Comparison of ENCODE assay signal across 8 cellular contexts in the genomic region with DNA sequence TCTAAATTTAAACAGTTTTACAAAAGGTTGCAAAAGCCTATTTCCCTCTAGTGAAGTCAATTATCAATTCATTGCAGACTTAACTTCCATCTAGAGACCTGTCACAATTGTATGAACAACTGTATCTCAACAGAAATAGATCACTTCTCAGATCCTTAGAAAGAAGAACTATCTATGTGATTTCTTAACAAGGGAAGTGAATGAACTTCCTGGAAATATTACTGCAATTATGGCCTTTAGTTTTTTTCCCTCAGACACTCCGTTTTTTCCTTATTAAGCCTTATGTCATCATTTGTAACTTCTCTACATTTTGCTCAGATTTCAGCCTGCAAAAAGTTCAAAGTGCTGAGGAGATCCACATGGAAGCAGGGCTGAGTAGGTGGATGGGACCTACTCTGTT.
DNase-seq lines count a peak whose midpoint lies in the region; ATAC-seq and TF ChIP-seq lines count a peak whose summit lies in the region.

No MANE protein-coding gene starts in this region.

- H3K4me3 Mint-ChIP-seq in activated naive CD4-positive, alpha-beta T cell treated with anti-CD3 and anti-CD28 coated beads for 36 hours = no peak overlapping the region
- no peak overlapping the region for H3K4me3 Mint-ChIP-seq in activated B cell treated with CpG ODN at 0.5 μM for 24 hours

- ATAC-seq in activated B cell treated with CpG ODN at 0.5 μM for 24 hours (ENCODE audit: low read depth) (no peak), left lung (peak; percentile 40), thoracic aorta (ENCODE audit: insufficient number of reproducible peaks, low FRiP score, low read depth) (no peak)

- no peak for DNase-seq in activated naive CD4-positive, alpha-beta T cell treated with anti-CD3 and anti-CD28 coated beads for 36 hours
- no peak for DNase-seq in activated naive CD4-positive, alpha-beta T cell treated with anti-CD3 and anti-CD28 coated beads, Interleukin-2, amount 50 U/mL, for 16 hours
- DNase-seq in activated B cell treated with CpG ODN at 0.5 μM for 24 hours (no peak), left lung (no peak), thoracic aorta (ENCODE audit: low spot score) (no peak), AG08395 (ENCODE audit: low spot score) (no peak), DMS53 (lab: John Stamatoyannopoulos, UW) (no peak), midbrain (lab: John Stamatoyannopoulos, UW) (no peak)

- peak overlapping the region; percentile 77 for H3K27ac Mint-ChIP-seq in activated naive CD4-positive, alpha-beta T cell treated with anti-CD3 and anti-CD28 coated beads for 36 hours
- peak overlapping the region; percentile 59 for H3K27ac Mint-ChIP-seq in activated B cell treated with CpG ODN at 0.5 μM for 24 hours

- peaks cover 26% of the 10 kb centered on the region for H3K4me1 Mint-ChIP-seq in activated naive CD4-positive, alpha-beta T cell treated with anti-CD3 and anti-CD28 coated beads for 36 hours (ENCODE audit: low read depth)
- H3K4me1 Mint-ChIP-seq in activated B cell treated with CpG ODN at 0.5 μM for 24 hours = peaks cover 20% of the 10 kb centered on the region

- H3K4me3 ChIP-seq in left lung = no peak overlapping the region
- H3K4me3 ChIP-seq in thoracic aorta = peak overlapping the region; percentile 9

- no peaks in the 10 kb centered on the region for H3K36me3 Mint-ChIP-seq in activated naive CD4-positive, alpha-beta T cell treated with anti-CD3 and anti-CD28 coated beads for 36 hours (ENCODE audit: low read depth)
- H3K36me3 Mint-ChIP-seq in activated B cell treated with CpG ODN at 0.5 μM for 24 hours (ENCODE audit: low read depth) = no peaks in the 10 kb centered on the region

- H3K9me3 ChIP-seq in left lung (no peaks in the 10 kb centered on the region), thoracic aorta (no peaks in the 10 kb centered on the region)

- H3K27ac ChIP-seq in left lung (peak overlapping the region in 1 of 2 donors; percentile 73), thoracic aorta (peak overlapping the region; percentile 38 to 60)

- TF ChIP-seq CTCF in activated B cell treated with CpG ODN at 0.5 μM for 24 hours (IDR thresholded peaks at IDR 0.05) (no peak), left lung (IDR thresholded peaks at IDR 0.05) (no peak), thoracic aorta (IDR thresholded peaks at IDR 0.05) (no peak)

- intact Hi-C loops in activated naive CD4-positive, alpha-beta T cell treated with anti-CD3 and anti-CD28 coated beads for 36 hours (cut with micrococcal nuclease) = loop anchor here (2.0 to 10.0 kb wide), 2 partner anchors 364 to 1996 kb away; a partner anchor contains a TSS
- intact Hi-C loops in activated B cell treated with CpG ODN at 0.5 μM for 24 hours (cut with micrococcal nuclease) = loop anchor here (1.0 to 2.0 kb wide), 2 partner anchors 175 to 2000 kb away; no protein-coding TSS in a partner anchor
- intact Hi-C loops in left lung (cut with DNase I) = no loop called here

- POLR2A ChIA-PET in activated B cell treated with CpG ODN at 0.5 μM for 24 hours (lab: Charles Lee) = no interaction called here

- H3K4me1 ChIP-seq in left lung (peaks cover 0 to 26% of the 10 kb centered on the region in 2 donors), thoracic aorta (ENCODE audit: control insufficient read depth in 1 of 2, low read depth in 2 of 2) (peaks cover 7 to 33% of the 10 kb centered on the region in 2 donors)

- CTCF ChIA-PET in activated naive CD4-positive, alpha-beta T cell treated with anti-CD3 and anti-CD28 coated beads for 36 hours (lab: Charles Lee) = no interaction called here
- CTCF ChIA-PET in activated B cell treated with CpG ODN at 0.5 μM for 24 hours (lab: Charles Lee) = interaction anchor here (1.8 kb wide), 1 partner anchor 201 kb away, joined by 32 read pairs; no protein-coding TSS in a partner anchor

- no peaks in the 10 kb centered on the region for H3K9me3 Mint-ChIP-seq in activated naive CD4-positive, alpha-beta T cell treated with anti-CD3 and anti-CD28 coated beads for 36 hours
- H3K9me3 Mint-ChIP-seq in activated B cell treated with CpG ODN at 0.5 μM for 24 hours = no peaks in the 10 kb centered on the region

- H3K36me3 ChIP-seq in left lung = no peaks in the 10 kb centered on the region
- H3K36me3 ChIP-seq in thoracic aorta = no peaks in the 10 kb centered on the region

- H3K27me3 ChIP-seq in left lung = peaks cover 0 to 13% of the 10 kb centered on the region in 2 donors
- no peaks in the 10 kb centered on the region for H3K27me3 ChIP-seq in thoracic aorta (replicated peaks; ENCODE audit: insufficient read depth)

- no peaks in the 10 kb centered on the region for H3K27me3 Mint-ChIP-seq in activated naive CD4-positive, alpha-beta T cell treated with anti-CD3 and anti-CD28 coated beads for 36 hours (ENCODE audit: low read depth)
- no peaks in the 10 kb centered on the region for H3K27me3 Mint-ChIP-seq in activated B cell treated with CpG ODN at 0.5 μM for 24 hours

Comparison
In these comparisons a context has a peak if more than half of its experiments do, and no peak if none do; other contexts are left out.
1. intact Hi-C loops: an anchor here in activated naive CD4-positive, alpha-beta T cell treated with anti-CD3 and anti-CD28 coated beads for 36 hours (2.0 to 10.0 kb wide) and activated B cell treated with CpG ODN at 0.5 μM for 24 hours (1.0 to 2.0 kb wide); none called in left lung.